ENCODE assay signal across 9 cellular contexts in genomic region chr14:45201908-45202307, GRCh38. TPM values are rescaled to one million over a fixed set of nuclear protein-coding genes. Genes with fewer than 3 reads are reported as not detected.
A peak's percentile ranks its signal among the peaks of the same experiment; 100 is the strongest.
DNase-seq lines count a peak whose midpoint lies in the region; ATAC-seq and TF ChIP-seq lines count a peak whose summit lies in the region.
"Had no signal": no experiment of that assay in that cellular context is flagged by ENCODE, and none has a peak within 500 bp of the region (broad histone marks: within the 10 kb centered on the region; RNA-seq: fewer than 3 reads in every experiment).

No MANE protein-coding gene starts in this region.

- no peaks in the 10 kb centered on the region for H3K9me2 ChIP-seq in PC-9 (ENCODE audit: insufficient read depth)

- POLR2A ChIA-PET in PC-9 (lab: Charles Lee; ENCODE audit: unreplicated experiment) = no interaction called here

- TF ChIP-seq CTCF in HFFc6 (IDR thresholded peaks at IDR 0.05) (peak; percentile 55; the same call in 1 of the 2 replicates), prostate gland (IDR thresholded peaks at IDR 0.05) (peak in 1 of 4 experiments; percentile 11), PC-9 (conservative IDR thresholded peaks at IDR 0.05) (no peak)

- H3F3A ChIP-seq in PC-9 (ENCODE audit: insufficient read depth, low read depth) = peaks cover 16% of the 10 kb centered on the region

- DNase-seq in activated naive CD4-positive, alpha-beta T cell treated with Interleukin-2 at 50 U/mL for 16 hours = peak; percentile 15
- no peak for DNase-seq in activated naive CD4-positive, alpha-beta T cell (lab: John Stamatoyannopoulos, UW)
- DNase-seq in HFFc6 = peak; percentile 15
- DNase-seq in NCI-H1694 (lab: John Stamatoyannopoulos, UW) = peak; percentile 42
- peak; percentile 30 for DNase-seq in cerebellar cortex (ENCODE audit: low spot score)
- peak; percentile 7 for DNase-seq in stimulated activated naive CD8-positive, alpha-beta T cell treated with anti-CD3 and anti-CD28 coated beads, Interleukin-15, Interleukin-2, amounts not matched to agents 100 U/mL and 50 U/mL, for 24 hours
- DNase-seq in prostate gland (ENCODE audit: low spot score) = no peak
- DNase-seq in PC-9 = no peak
- DNase-seq: right cardiac atrium had no signal

- H3K4me2 ChIP-seq in PC-9 = no peak overlapping the region

- H3K9me3 Mint-ChIP-seq in HFFc6 = no peaks in the 10 kb centered on the region

- H3K4me1 ChIP-seq in prostate gland (replicated peaks) (no peaks in the 10 kb centered on the region), PC-9 (replicated peaks; ENCODE audit: insufficient read depth) (no peaks in the 10 kb centered on the region)

- peaks cover 10% of the 10 kb centered on the region for H3K4me1 Mint-ChIP-seq in HFFc6 (ENCODE audit: low read depth)

- H3K27me3 ChIP-seq in prostate gland (replicated peaks; ENCODE audit: insufficient read depth) = no peaks in the 10 kb centered on the region
- no peaks in the 10 kb centered on the region for H3K27me3 ChIP-seq in PC-9 (ENCODE audit: insufficient read depth, low read depth)

- H3K4me3 ChIP-seq in prostate gland = no peak overlapping the region
- no peak overlapping the region for H3K4me3 ChIP-seq in PC-9

- TF ChIP-seq POLR2A in prostate gland (IDR thresholded peaks at IDR 0.05) = no peak

- H3K27me3 Mint-ChIP-seq in HFFc6 (ENCODE audit: insufficient read depth) = no peaks in the 10 kb centered on the region

- CTCF ChIA-PET in PC-9 (lab: Charles Lee) = no interaction called here

- ATAC-seq in stimulated activated naive CD8-positive, alpha-beta T cell treated with anti-CD3 and anti-CD28 coated beads, Interleukin-15, Interleukin-2, amounts not matched to agents 100 U/mL and 50 U/mL, for 24 hours = peak; percentile 61

- whole genome bisulfite sequencing in prostate gland = 53% methylated on average over 1 of the region's 1 CpG

- no peaks in the 10 kb centered on the region for H3K36me3 ChIP-seq in prostate gland
- H3K36me3 ChIP-seq in PC-9 (ENCODE audit: low read depth) = peaks cover 9% of the 10 kb centered on the region; the same call in 1 of the 2 replicates

- H3K4me3 Mint-ChIP-seq in HFFc6 = no peak overlapping the region

- H3K27ac ChIP-seq in prostate gland (no peak overlapping the region), PC-9 (no peak overlapping the region)

- no peak overlapping the region for H2AFZ ChIP-seq in PC-9

- H3K79me2 ChIP-seq in PC-9 (ENCODE audit: low read depth) = no peaks in the 10 kb centered on the region

- H3K27ac Mint-ChIP-seq in HFFc6 = no peak overlapping the region

- peaks cover 9% of the 10 kb centered on the region for H3K36me3 Mint-ChIP-seq in HFFc6 (ENCODE audit: low read depth)

- H4K20me1 ChIP-seq in PC-9 (ENCODE audit: insufficient read depth) = no peaks in the 10 kb centered on the region

- BruUV-seq in PC-9 (replicated peaks; lab: Mats Ljungman, UMichigan) = no TSS peak

- intact Hi-C loops in prostate gland (cut with DNase I) = no loop called here
- intact Hi-C loops in PC-9 (cut with micrococcal nuclease; ENCODE audit: unreplicated experiment) = loop anchor here (10.0 kb wide), 1 partner anchor 287 kb away; no protein-coding TSS in a partner anchor

- H3K9me3 ChIP-seq in prostate gland = no peaks in the 10 kb centered on the region
- no peaks in the 10 kb centered on the region for H3K9me3 ChIP-seq in PC-9 (ENCODE audit: insufficient read depth, low read depth)

RNA-seq across cellular contexts. Expression of gene MIS18BP1, which starts 51.1 kb away (rescaled TPM):
- 10 to 100 TPM; 12.0 to 19.2 (median 18.2) TPM for total RNA-seq in HFFc6 (2021; fragmentation: NEBNext Ultra II Directional; extraction: Animal tissue kit (Norgen Biotek cat#: 25700))
- 10 to 100 TPM; 23.3 to 46.7 TPM for total RNA-seq in prostate gland
- total RNA-seq in PC-9 (2021) = 41.0 and 54.4 TPM in 2 replicates

Comparison
In these comparisons a context has a peak if more than half of its experiments do, and no peak if none do; other contexts are left out.
1. DNase-seq: peak in activated naive CD4-positive, alpha-beta T cell treated with Interleukin-2 at 50 U/mL for 16 hours (single experiment), HFFc6 (single experiment), NCI-H1694 (single experiment), cerebellar cortex (single experiment) and stimulated activated naive CD8-positive, alpha-beta T cell treated with anti-CD3 and anti-CD28 coated beads, Interleukin-15, Interleukin-2, amounts not matched to agents 100 U/mL and 50 U/mL, for 24 hours (single experiment); none in activated naive CD4-positive, alpha-beta T cell (0 of 4), prostate gland (single experiment) and PC-9 (0 of 2).